1 cellular context compared by ENCODE assay signal in the genomic region with DNA sequence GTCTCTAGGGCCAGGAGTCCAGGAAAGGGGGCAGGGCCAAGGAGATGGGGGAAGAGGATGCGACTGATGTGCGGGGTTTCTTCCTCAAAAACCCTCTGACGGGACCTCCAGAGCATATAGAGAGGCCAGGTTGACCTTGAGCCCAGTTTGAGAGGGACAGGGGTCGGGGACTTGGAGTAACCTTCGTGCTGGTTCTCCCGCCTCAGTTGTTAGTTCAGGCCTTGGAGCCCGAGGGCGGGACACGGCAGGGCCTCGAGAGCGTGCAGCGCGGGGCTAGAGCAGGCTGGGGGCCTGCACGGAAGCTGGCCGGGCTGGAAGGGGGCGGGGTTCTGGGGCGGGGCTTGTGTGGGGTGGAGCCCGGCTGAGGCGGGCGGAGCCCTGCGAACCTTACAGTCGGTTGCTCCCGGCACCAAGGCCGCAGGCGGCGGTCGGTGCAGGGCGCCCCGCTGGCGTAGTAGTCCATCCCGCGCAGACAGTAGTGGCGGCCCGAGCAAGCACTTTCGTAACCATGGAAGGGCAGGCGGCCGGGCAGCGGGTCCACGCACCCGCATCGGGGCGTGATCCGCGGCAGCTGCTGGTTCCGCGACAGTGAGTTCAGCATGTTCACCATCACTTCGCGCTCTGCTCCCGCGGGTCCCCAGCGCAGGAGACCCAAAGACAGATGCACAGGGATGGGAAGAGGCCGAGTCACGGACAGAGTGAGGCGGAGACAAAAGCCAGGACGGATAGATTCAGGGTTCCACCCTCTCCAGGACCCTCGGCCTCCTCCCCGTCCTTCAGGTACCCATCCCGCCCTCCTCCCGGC.
TF ChIP-seq lines count a peak whose summit lies in the region.

No MANE protein-coding gene starts in this region.

TF ChIP-seq in HepG2, 621 proteins besides CTCF, POLR2A, EP300 and RAD21 (continued from another document and continues in another):
- TF ChIP-seq, protein P1, sequence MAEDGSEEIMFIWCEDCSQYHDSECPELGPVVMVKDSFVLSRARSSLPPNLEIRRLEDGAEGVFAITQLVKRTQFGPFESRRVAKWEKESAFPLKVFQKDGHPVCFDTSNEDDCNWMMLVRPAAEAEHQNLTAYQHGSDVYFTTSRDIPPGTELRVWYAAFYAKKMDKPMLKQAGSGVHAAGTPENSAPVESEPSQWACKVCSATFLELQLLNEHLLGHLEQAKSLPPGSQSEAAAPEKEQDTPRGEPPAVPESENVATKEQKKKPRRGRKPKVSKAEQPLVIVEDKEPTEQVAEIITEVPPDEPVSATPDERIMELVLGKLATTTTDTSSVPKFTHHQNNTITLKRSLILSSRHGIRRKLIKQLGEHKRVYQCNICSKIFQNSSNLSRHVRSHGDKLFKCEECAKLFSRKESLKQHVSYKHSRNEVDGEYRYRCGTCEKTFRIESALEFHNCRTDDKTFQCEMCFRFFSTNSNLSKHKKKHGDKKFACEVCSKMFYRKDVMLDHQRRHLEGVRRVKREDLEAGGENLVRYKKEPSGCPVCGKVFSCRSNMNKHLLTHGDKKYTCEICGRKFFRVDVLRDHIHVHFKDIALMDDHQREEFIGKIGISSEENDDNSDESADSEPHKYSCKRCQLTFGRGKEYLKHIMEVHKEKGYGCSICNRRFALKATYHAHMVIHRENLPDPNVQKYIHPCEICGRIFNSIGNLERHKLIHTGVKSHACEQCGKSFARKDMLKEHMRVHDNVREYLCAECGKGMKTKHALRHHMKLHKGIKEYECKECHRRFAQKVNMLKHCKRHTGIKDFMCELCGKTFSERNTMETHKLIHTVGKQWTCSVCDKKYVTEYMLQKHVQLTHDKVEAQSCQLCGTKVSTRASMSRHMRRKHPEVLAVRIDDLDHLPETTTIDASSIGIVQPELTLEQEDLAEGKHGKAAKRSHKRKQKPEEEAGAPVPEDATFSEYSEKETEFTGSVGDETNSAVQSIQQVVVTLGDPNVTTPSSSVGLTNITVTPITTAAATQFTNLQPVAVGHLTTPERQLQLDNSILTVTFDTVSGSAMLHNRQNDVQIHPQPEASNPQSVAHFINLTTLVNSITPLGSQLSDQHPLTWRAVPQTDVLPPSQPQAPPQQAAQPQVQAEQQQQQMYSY (CRISPR knock-in tag; IDR thresholded peaks at IDR 0.05) = no peak
- TF ChIP-seq, protein P2, sequence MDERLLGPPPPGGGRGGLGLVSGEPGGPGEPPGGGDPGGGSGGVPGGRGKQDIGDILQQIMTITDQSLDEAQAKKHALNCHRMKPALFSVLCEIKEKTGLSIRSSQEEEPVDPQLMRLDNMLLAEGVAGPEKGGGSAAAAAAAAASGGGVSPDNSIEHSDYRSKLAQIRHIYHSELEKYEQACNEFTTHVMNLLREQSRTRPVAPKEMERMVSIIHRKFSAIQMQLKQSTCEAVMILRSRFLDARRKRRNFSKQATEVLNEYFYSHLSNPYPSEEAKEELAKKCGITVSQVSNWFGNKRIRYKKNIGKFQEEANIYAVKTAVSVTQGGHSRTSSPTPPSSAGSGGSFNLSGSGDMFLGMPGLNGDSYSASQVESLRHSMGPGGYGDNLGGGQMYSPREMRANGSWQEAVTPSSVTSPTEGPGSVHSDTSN (CRISPR knock-in tag; IDR thresholded peaks at IDR 0.05) = no peak
- TF ChIP-seq KLF13 (CRISPR knock-in tag; IDR thresholded peaks at IDR 0.05) = peak; percentile 18; the same call in 1 of the 2 replicates
- TF ChIP-seq, protein P3, sequence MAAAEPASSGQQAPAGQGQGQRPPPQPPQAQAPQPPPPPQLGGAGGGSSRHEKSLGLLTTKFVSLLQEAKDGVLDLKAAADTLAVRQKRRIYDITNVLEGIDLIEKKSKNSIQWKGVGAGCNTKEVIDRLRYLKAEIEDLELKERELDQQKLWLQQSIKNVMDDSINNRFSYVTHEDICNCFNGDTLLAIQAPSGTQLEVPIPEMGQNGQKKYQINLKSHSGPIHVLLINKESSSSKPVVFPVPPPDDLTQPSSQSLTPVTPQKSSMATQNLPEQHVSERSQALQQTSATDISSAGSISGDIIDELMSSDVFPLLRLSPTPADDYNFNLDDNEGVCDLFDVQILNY (CRISPR knock-in tag; conservative IDR thresholded peaks at IDR 0.05) = no peak
- peak; percentile 95; the same call in 1 of the 2 replicates for TF ChIP-seq ZNF234 (CRISPR knock-in tag; conservative IDR thresholded peaks at IDR 0.05)
- no peak for TF ChIP-seq ZBTB8A (CRISPR knock-in tag; IDR thresholded peaks at IDR 0.05; ENCODE audit: borderline replicate concordance, low read depth)
- TF ChIP-seq, protein P4, sequence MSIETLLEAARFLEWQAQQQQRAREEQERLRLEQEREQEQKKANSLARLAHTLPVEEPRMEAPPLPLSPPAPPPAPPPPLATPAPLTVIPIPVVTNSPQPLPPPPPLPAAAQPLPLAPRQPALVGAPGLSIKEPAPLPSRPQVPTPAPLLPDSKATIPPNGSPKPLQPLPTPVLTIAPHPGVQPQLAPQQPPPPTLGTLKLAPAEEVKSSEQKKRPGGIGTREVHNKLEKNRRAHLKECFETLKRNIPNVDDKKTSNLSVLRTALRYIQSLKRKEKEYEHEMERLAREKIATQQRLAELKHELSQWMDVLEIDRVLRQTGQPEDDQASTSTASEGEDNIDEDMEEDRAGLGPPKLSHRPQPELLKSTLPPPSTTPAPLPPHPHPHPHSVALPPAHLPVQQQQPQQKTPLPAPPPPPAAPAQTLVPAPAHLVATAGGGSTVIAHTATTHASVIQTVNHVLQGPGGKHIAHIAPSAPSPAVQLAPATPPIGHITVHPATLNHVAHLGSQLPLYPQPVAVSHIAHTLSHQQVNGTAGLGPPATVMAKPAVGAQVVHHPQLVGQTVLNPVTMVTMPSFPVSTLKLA (IDR thresholded peaks at IDR 0.05) = no peak
- TF ChIP-seq POLR2AphosphoS2 (IDR thresholded peaks at IDR 0.05; ENCODE audit: low read depth, low read length) = no peak
- TF ChIP-seq CHCHD3 (CRISPR knock-in tag; IDR thresholded peaks at IDR 0.05) = peak; percentile 31; the same call in 1 of the 2 replicates
- 0 out of 2 replicates have a peak, but pooled peaks have one; percentile 36 for TF ChIP-seq SNAI1 (CRISPR knock-in tag; IDR thresholded peaks at IDR 0.05; ENCODE audit: borderline replicate concordance)
- TF ChIP-seq, protein P5, sequence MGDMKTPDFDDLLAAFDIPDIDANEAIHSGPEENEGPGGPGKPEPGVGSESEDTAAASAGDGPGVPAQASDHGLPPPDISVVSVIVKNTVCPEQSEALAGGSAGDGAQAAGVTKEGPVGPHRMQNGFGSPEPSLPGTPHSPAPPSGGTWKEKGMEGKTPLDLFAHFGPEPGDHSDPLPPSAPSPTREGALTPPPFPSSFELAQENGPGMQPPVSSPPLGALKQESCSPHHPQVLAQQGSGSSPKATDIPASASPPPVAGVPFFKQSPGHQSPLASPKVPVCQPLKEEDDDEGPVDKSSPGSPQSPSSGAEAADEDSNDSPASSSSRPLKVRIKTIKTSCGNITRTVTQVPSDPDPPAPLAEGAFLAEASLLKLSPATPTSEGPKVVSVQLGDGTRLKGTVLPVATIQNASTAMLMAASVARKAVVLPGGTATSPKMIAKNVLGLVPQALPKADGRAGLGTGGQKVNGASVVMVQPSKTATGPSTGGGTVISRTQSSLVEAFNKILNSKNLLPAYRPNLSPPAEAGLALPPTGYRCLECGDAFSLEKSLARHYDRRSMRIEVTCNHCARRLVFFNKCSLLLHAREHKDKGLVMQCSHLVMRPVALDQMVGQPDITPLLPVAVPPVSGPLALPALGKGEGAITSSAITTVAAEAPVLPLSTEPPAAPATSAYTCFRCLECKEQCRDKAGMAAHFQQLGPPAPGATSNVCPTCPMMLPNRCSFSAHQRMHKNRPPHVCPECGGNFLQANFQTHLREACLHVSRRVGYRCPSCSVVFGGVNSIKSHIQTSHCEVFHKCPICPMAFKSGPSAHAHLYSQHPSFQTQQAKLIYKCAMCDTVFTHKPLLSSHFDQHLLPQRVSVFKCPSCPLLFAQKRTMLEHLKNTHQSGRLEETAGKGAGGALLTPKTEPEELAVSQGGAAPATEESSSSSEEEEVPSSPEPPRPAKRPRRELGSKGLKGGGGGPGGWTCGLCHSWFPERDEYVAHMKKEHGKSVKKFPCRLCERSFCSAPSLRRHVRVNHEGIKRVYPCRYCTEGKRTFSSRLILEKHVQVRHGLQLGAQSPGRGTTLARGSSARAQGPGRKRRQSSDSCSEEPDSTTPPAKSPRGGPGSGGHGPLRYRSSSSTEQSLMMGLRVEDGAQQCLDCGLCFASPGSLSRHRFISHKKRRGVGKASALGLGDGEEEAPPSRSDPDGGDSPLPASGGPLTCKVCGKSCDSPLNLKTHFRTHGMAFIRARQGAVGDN (CRISPR knock-in tag; IDR thresholded peaks at IDR 0.05) = peak; percentile 97
- peak; percentile 78 for TF ChIP-seq FOXC1 (CRISPR knock-in tag; IDR thresholded peaks at IDR 0.05; ENCODE audit: borderline replicate concordance)
- TF ChIP-seq, protein P6, sequence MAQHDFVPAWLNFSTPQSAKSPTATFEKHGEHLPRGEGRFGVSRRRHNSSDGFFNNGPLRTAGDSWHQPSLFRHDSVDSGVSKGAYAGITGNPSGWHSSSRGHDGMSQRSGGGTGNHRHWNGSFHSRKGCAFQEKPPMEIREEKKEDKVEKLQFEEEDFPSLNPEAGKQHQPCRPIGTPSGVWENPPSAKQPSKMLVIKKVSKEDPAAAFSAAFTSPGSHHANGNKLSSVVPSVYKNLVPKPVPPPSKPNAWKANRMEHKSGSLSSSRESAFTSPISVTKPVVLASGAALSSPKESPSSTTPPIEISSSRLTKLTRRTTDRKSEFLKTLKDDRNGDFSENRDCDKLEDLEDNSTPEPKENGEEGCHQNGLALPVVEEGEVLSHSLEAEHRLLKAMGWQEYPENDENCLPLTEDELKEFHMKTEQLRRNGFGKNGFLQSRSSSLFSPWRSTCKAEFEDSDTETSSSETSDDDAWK (CRISPR knock-in tag; IDR thresholded peaks at IDR 0.05) = no peak
- TF ChIP-seq KMT2A (CRISPR knock-in tag; IDR thresholded peaks at IDR 0.05) = no peak; the same call in none of the 2 replicates
- peak; percentile 63; the same call in 1 of the 2 replicates for TF ChIP-seq ZNF563 (CRISPR knock-in tag; IDR thresholded peaks at IDR 0.05)
- TF ChIP-seq SCMH1 (CRISPR knock-in tag; IDR thresholded peaks at IDR 0.05; ENCODE audit: borderline replicate concordance) = no peak
- no peak for TF ChIP-seq ZNF282 (IDR thresholded peaks at IDR 0.05; ENCODE audit: partially characterized antibody)
- no peak for TF ChIP-seq ZNF451 (CRISPR knock-in tag; IDR thresholded peaks at IDR 0.05)
- TF ChIP-seq SMARCE1 (IDR thresholded peaks at IDR 0.05; ENCODE audit: borderline replicate concordance) = no peak
- TF ChIP-seq, protein P7, sequence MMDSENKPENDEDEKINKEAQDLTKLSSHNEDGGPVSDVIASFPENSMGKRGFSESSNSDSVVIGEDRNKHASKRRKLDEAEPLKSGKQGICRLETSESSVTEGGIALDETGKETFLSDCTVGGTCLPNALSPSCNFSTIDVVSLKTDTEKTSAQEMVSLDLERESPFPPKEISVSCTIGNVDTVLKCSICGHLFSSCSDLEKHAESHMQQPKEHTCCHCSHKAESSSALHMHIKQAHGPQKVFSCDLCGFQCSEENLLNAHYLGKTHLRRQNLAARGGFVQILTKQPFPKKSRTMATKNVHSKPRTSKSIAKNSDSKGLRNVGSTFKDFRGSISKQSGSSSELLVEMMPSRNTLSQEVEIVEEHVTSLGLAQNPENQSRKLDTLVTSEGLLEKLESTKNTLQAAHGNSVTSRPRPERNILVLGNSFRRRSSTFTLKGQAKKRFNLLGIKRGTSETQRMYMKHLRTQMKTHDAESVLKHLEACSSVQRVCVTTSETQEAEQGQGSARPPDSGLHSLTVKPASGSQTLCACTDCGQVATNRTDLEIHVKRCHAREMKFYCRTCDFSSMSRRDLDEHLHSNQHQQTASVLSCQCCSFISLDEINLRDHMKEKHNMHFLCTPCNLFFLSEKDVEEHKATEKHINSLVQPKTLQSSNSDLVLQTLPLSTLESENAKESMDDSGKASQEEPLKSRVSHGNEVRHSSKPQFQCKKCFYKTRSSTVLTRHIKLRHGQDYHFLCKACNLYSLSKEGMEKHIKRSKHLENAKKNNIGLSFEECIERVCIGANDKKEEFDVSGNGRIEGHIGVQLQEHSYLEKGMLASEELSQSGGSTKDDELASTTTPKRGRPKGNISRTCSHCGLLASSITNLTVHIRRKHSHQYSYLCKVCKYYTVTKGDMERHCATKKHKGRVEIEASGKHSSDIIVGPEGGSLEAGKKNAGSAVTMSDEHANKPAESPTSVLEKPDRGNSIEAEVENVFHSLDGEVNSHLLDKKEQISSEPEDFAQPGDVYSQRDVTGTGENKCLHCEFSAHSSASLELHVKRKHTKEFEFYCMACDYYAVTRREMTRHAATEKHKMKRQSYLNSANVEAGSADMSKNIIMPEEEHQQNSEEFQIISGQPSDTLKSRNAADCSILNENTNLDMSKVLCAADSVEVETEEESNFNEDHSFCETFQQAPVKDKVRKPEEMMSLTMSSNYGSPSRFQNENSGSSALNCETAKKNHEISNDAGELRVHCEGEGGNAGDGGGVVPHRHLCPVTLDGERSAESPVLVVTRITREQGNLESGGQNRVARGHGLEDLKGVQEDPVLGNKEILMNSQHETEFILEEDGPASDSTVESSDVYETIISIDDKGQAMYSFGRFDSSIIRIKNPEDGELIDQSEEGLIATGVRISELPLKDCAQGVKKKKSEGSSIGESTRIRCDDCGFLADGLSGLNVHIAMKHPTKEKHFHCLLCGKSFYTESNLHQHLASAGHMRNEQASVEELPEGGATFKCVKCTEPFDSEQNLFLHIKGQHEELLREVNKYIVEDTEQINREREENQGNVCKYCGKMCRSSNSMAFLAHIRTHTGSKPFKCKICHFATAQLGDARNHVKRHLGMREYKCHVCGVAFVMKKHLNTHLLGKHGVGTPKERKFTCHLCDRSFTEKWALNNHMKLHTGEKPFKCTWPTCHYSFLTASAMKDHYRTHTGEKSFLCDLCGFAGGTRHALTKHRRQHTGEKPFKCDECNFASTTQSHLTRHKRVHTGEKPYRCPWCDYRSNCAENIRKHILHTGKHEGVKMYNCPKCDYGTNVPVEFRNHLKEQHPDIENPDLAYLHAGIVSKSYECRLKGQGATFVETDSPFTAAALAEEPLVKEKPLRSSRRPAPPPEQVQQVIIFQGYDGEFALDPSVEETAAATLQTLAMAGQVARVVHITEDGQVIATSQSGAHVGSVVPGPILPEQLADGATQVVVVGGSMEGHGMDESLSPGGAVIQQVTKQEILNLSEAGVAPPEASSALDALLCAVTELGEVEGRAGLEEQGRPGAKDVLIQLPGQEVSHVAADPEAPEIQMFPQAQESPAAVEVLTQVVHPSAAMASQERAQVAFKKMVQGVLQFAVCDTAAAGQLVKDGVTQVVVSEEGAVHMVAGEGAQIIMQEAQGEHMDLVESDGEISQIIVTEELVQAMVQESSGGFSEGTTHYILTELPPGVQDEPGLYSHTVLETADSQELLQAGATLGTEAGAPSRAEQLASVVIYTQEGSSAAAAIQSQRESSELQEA (CRISPR knock-in tag; IDR thresholded peaks at IDR 0.05; ENCODE audit: not compliant biosample characterization) = peak; percentile 16
- peak; percentile 88; the same call in 1 of the 2 replicates for TF ChIP-seq TMF1 (CRISPR knock-in tag; IDR thresholded peaks at IDR 0.05; ENCODE audit: low read depth)
- TF ChIP-seq, protein P8, sequence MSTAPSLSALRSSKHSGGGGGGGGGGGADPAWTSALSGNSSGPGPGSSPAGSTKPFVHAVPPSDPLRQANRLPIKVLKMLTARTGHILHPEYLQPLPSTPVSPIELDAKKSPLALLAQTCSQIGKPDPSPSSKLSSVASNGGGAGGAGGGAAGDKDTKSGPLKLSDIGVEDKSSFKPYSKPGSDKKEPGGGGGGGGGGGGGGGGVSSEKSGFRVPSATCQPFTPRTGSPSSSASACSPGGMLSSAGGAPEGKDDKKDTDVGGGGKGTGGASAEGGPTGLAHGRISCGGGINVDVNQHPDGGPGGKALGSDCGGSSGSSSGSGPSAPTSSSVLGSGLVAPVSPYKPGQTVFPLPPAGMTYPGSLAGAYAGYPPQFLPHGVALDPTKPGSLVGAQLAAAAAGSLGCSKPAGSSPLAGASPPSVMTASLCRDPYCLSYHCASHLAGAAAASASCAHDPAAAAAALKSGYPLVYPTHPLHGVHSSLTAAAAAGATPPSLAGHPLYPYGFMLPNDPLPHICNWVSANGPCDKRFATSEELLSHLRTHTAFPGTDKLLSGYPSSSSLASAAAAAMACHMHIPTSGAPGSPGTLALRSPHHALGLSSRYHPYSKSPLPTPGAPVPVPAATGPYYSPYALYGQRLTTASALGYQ (CRISPR knock-in tag; IDR thresholded peaks at IDR 0.05) = no peak
- TF ChIP-seq ZFYVE20 (CRISPR knock-in tag; IDR thresholded peaks at IDR 0.05; ENCODE audit: borderline replicate concordance, low read depth) = peak; percentile 88; the same call in 1 of the 2 replicates
